ENCODE assay signal across 9 cellular contexts in genomic region chr3:37599779-37600178, GRCh38.
"Had no signal": no experiment of that assay in that cellular context is flagged by ENCODE, and none has a peak within 500 bp of the region (broad histone marks: within the 10 kb centered on the region; RNA-seq: fewer than 3 reads in every experiment).

No MANE protein-coding gene starts in this region.

- H3K4me3 ChIP-seq: GM23248, HAP-1 had no signal

- H3K4me1 ChIP-seq: HAP-1 had no signal

- H3K9ac ChIP-seq: GM23248, KMS-11 had no signal

- ATAC-seq: HCT116 had no signal

- H3K4me2 ChIP-seq: KMS-11 had no signal

- FAIRE-seq: HTR-8/SVneo had no signal

- H3K27ac ChIP-seq: GM23248, KMS-11 had no signal

- H2AFZ ChIP-seq: GM23248 had no signal

- H3K9me3 ChIP-seq: HAP-1 had no signal

- DNase-seq: GM23248, GOT3, H7, HFFc6, KBM-7 had no signal

- H3K36me3 ChIP-seq: HAP-1 had no signal
